In genomic region chr1:225508538-225509375, GRCh38 we compare ENCODE assay signal across 1 cellular context.
TF ChIP-seq lines count a peak whose summit lies in the region.

No MANE protein-coding gene starts in this region.

TF ChIP-seq in HepG2, 621 proteins besides CTCF, POLR2A, EP300 and RAD21 (continued from another document):
- TF ChIP-seq ZNF782 (CRISPR knock-in tag; IDR thresholded peaks at IDR 0.05; ENCODE audit: borderline replicate concordance) (no peak), FOXA3 (CRISPR knock-in tag; IDR thresholded peaks at IDR 0.05) (peak; percentile 30; the same call in 1 of the 2 replicates), SOX5 (CRISPR knock-in tag; IDR thresholded peaks at IDR 0.05; ENCODE audit: borderline replicate concordance) (peak; percentile 87), ETV5 (CRISPR knock-in tag; IDR thresholded peaks at IDR 0.05; ENCODE audit: borderline replicate concordance) (no peak), ZNF652 (CRISPR knock-in tag; IDR thresholded peaks at IDR 0.05; ENCODE audit: borderline replicate concordance, low read depth) (no peak), ZEB1 (IDR thresholded peaks at IDR 0.05; ENCODE audit: insufficient replicate concordance, low read depth) (no peak), ELK4 (CRISPR knock-in tag; IDR thresholded peaks at IDR 0.05; ENCODE audit: borderline replicate concordance) (no peak), SOX6 (IDR thresholded peaks at IDR 0.05) (no peak), SOX6 (CRISPR knock-in tag; IDR thresholded peaks at IDR 0.05) (peak; percentile 66; the same call in 1 of the 2 replicates), FOSL1 (CRISPR knock-in tag; IDR thresholded peaks at IDR 0.05; ENCODE audit: borderline replicate concordance) (peak; percentile 39; the same call in 1 of the 2 replicates), JUNB (CRISPR knock-in tag; IDR thresholded peaks at IDR 0.05; ENCODE audit: borderline replicate concordance) (peak; percentile 34; the same call in 1 of the 2 replicates), NFE2L2 (IDR thresholded peaks at IDR 0.05; ENCODE audit: low read length) (peak; percentile 57; the same call in 1 of the 2 replicates), ARID3A (IDR thresholded peaks at IDR 0.05; ENCODE audit: low read depth, low read length) (0 out of 2 replicates have a peak, but pooled peaks have one; percentile 27), SMC3 (IDR thresholded peaks at IDR 0.05; ENCODE audit: low read length) (no peak), ZNF569 (CRISPR knock-in tag; IDR thresholded peaks at IDR 0.05; ENCODE audit: borderline replicate concordance) (no peak), NFE2L1 (CRISPR knock-in tag; IDR thresholded peaks at IDR 0.05; ENCODE audit: borderline replicate concordance) (no peak), MNT (IDR thresholded peaks at IDR 0.05) (no peak), HDAC2 (CRISPR knock-in tag; IDR thresholded peaks at IDR 0.05) (no peak), ZNF20 (CRISPR knock-in tag; IDR thresholded peaks at IDR 0.05) (no peak), ZNF451 (CRISPR knock-in tag; IDR thresholded peaks at IDR 0.05) (no peak)
- TF ChIP-seq, protein P1, sequence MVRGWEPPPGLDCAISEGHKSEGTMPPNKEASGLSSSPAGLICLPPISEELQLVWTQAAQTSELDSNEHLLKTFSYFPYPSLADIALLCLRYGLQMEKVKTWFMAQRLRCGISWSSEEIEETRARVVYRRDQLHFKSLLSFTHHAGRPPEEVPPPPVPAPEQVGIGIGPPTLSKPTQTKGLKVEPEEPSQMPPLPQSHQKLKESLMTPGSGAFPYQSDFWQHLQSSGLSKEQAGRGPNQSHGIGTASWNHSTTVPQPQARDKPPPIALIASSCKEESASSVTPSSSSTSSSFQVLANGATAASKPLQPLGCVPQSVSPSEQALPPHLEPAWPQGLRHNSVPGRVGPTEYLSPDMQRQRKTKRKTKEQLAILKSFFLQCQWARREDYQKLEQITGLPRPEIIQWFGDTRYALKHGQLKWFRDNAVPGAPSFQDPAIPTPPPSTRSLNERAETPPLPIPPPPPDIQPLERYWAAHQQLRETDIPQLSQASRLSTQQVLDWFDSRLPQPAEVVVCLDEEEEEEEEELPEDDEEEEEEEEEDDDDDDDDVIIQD (CRISPR knock-in tag; IDR thresholded peaks at IDR 0.05; ENCODE audit: low read depth), result peak; percentile 59; the same call in 1 of the 2 replicates
- TF ChIP-seq, protein P2, sequence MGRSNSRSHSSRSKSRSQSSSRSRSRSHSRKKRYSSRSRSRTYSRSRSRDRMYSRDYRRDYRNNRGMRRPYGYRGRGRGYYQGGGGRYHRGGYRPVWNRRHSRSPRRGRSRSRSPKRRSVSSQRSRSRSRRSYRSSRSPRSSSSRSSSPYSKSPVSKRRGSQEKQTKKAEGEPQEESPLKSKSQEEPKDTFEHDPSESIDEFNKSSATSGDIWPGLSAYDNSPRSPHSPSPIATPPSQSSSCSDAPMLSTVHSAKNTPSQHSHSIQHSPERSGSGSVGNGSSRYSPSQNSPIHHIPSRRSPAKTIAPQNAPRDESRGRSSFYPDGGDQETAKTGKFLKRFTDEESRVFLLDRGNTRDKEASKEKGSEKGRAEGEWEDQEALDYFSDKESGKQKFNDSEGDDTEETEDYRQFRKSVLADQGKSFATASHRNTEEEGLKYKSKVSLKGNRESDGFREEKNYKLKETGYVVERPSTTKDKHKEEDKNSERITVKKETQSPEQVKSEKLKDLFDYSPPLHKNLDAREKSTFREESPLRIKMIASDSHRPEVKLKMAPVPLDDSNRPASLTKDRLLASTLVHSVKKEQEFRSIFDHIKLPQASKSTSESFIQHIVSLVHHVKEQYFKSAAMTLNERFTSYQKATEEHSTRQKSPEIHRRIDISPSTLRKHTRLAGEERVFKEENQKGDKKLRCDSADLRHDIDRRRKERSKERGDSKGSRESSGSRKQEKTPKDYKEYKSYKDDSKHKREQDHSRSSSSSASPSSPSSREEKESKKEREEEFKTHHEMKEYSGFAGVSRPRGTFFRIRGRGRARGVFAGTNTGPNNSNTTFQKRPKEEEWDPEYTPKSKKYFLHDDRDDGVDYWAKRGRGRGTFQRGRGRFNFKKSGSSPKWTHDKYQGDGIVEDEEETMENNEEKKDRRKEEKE (IDR thresholded peaks at IDR 0.05), result no peak
TF ChIP-seq in HepG2: peak in this region for 16.
